11 cellular contexts compared by ENCODE assay signal in genomic region chr14:52399886-52400599, GRCh38.
DNase-seq lines count a peak whose midpoint lies in the region; ATAC-seq and TF ChIP-seq lines count a peak whose summit lies in the region.
"Had no signal": no experiment of that assay in that cellular context is flagged by ENCODE, and none has a peak within 500 bp of the region (broad histone marks: within the 10 kb centered on the region; RNA-seq: fewer than 3 reads in every experiment).

No MANE protein-coding gene starts in this region.

- H3K4me2 ChIP-seq in neural progenitor cell = no peak overlapping the region
- H3K4me2 ChIP-seq: A549 had no signal

- in situ Hi-C loops in brain microvascular endothelial cell (cut with HindIII; ENCODE audit: low pct_ligation_motif_present, low sequenced_read_pairs) = no loop called here

- no peak overlapping the region for H3K4me3 Mint-ChIP-seq in neural progenitor cell
- H3K4me3 Mint-ChIP-seq: dendritic cell treated with granulocyte-macrophage colony-stimulating factor and Interleukin-4, amounts not matched to agents 40 ng/mL and 50 ng/mL, for 4 days had no signal

- H3K36me3 Mint-ChIP-seq in neural progenitor cell = no peaks in the 10 kb centered on the region

- no peaks in the 10 kb centered on the region for H3K27me3 ChIP-seq in brain microvascular endothelial cell (replicated peaks)
- no peaks in the 10 kb centered on the region for H3K27me3 ChIP-seq in neural progenitor cell
- peaks cover 11% of the 10 kb centered on the region for H3K27me3 ChIP-seq in left ventricle myocardium inferior (ENCODE audit: low read depth)

- ATAC-seq in GM19351 (IDR thresholded peaks at IDR 0.05; ENCODE audit: unreplicated experiment) = no peak
- ATAC-seq: A549 had no signal

- H3F3A ChIP-seq in neural progenitor cell (ENCODE audit: low read depth) = no peaks in the 10 kb centered on the region

- no peaks in the 10 kb centered on the region for H4K20me1 ChIP-seq in neural progenitor cell (ENCODE audit: low read depth)

- H3K9me3 Mint-ChIP-seq in neural progenitor cell = no peaks in the 10 kb centered on the region

- no peak overlapping the region for H3K4me3 ChIP-seq in brain microvascular endothelial cell (ENCODE audit: low read depth, low read length)
- H3K4me3 ChIP-seq in neural progenitor cell = no peak overlapping the region
- no peak overlapping the region for H3K4me3 ChIP-seq in left ventricle myocardium inferior
- H3K4me3 ChIP-seq: A549 had no signal

- H3K36me3 ChIP-seq in KOPT-K1 (ENCODE audit: insufficient read depth, low read length) = no peaks in the 10 kb centered on the region
- no peaks in the 10 kb centered on the region for H3K36me3 ChIP-seq in brain microvascular endothelial cell (replicated peaks)
- H3K36me3 ChIP-seq in neural progenitor cell = no peaks in the 10 kb centered on the region
- H3K36me3 ChIP-seq in left ventricle myocardium inferior = no peaks in the 10 kb centered on the region

- H3K9ac ChIP-seq in neural progenitor cell = no peak overlapping the region

- peak overlapping the region; percentile 39 for H2AFZ ChIP-seq in neural progenitor cell (replicated peaks)

- peaks cover 2% of the 10 kb centered on the region for H3K27me3 Mint-ChIP-seq in neural progenitor cell (ENCODE audit: insufficient read depth, low read depth)

- intact Hi-C loops in left ventricle myocardium inferior (cut with micrococcal nuclease) = no loop called here

- DNase-seq in NCI-H2171 treated with DMSO at 0.1 percent for 48 hours (lab: John Stamatoyannopoulos, UW) (peak; percentile 25), NCI-H2171 (lab: John Stamatoyannopoulos, UW) (no peak), brain microvascular endothelial cell (no peak), neural progenitor cell (ENCODE audit: low spot score) (peak; percentile 27), cerebellar nuclear complex (lab: John Stamatoyannopoulos, UW) (no peak), left ventricle myocardium inferior (no peak)
- DNase-seq: NCI-H2029 treated with DMSO at 0.1 percent for 48 hours had no signal

- H3K27ac ChIP-seq in KOPT-K1 (ENCODE audit: low read depth, low read length, poor library complexity, severe bottlenecking) = peak overlapping the region; percentile 61
- no peak overlapping the region for H3K27ac ChIP-seq in brain microvascular endothelial cell
- H3K27ac ChIP-seq in neural progenitor cell = no peak overlapping the region
- H3K27ac ChIP-seq in left ventricle myocardium inferior (replicated peaks) = no peak overlapping the region
- H3K27ac ChIP-seq: A549 had no signal

- H3K79me2 ChIP-seq in neural progenitor cell (ENCODE audit: low read depth) = no peaks in the 10 kb centered on the region

- H3K9me3 ChIP-seq in KOPT-K1 (ENCODE audit: insufficient read depth, low read length, poor library complexity, severe bottlenecking) (peaks cover 18% of the 10 kb centered on the region), neural progenitor cell (ENCODE audit: low read depth) (no peaks in the 10 kb centered on the region), left ventricle myocardium inferior (replicated peaks) (peaks cover 7% of the 10 kb centered on the region)

- H3K4me1 ChIP-seq in neural progenitor cell (no peaks in the 10 kb centered on the region), left ventricle myocardium inferior (no peaks in the 10 kb centered on the region)
- H3K4me1 ChIP-seq: A549 had no signal

- no peaks in the 10 kb centered on the region for H3K4me1 Mint-ChIP-seq in neural progenitor cell

- no peak overlapping the region for H3K27ac Mint-ChIP-seq in neural progenitor cell
- H3K27ac Mint-ChIP-seq: dendritic cell treated with granulocyte-macrophage colony-stimulating factor and Interleukin-4, amounts not matched to agents 40 ng/mL and 50 ng/mL, for 4 days had no signal

- TF ChIP-seq CTCF in brain microvascular endothelial cell (IDR thresholded peaks at IDR 0.05; ENCODE audit: low read depth, low read length, missing control alignments) = peak; percentile 53
- no peak for TF ChIP-seq CTCF in neural progenitor cell (IDR thresholded peaks at IDR 0.05)
- TF ChIP-seq CTCF in left ventricle myocardium inferior (IDR thresholded peaks at IDR 0.05; ENCODE audit: borderline replicate concordance) = no peak

Comparison
In these comparisons a context has a peak if more than half of its experiments do, and no peak if none do; other contexts are left out.
1. DNase-seq: peak in NCI-H2171 treated with DMSO at 0.1 percent for 48 hours (single experiment) and neural progenitor cell (single experiment); none in NCI-H2171 (single experiment), brain microvascular endothelial cell (single experiment), cerebellar nuclear complex (0 of 2) and left ventricle myocardium inferior (single experiment).